Comparison of ENCODE assay signal across 10 cellular contexts in genomic region chr17:17628388-17629008, GRCh38. TPM values are rescaled to one million over a fixed set of nuclear protein-coding genes. Genes with fewer than 3 reads are reported as not detected.
A peak's percentile ranks its signal among the peaks of the same experiment; 100 is the strongest.
DNase-seq lines count a peak whose midpoint lies in the region; ATAC-seq and TF ChIP-seq lines count a peak whose summit lies in the region.
"Had no signal": no experiment of that assay in that cellular context is flagged by ENCODE, and none has a peak within 500 bp of the region (broad histone marks: within the 10 kb centered on the region; RNA-seq: fewer than 3 reads in every experiment).

No MANE protein-coding gene starts in this region.

- TF ChIP-seq CTCF in spleen (IDR thresholded peaks at IDR 0.05 in 8 of 11, conservative IDR thresholded peaks at IDR 0.05 in 3 of 11): no peak
- no peak for TF ChIP-seq CTCF in gastrocnemius medialis (IDR thresholded peaks at IDR 0.05 in 4 of 5, conservative IDR thresholded peaks at IDR 0.05 in 1 of 5)

- H3K9me3 ChIP-seq in spleen (peaks cover 0 to 7% (median 0%) of the 10 kb centered on the region in 8 donors), gastrocnemius medialis (no peaks in the 10 kb centered on the region)
- H3K9me3 ChIP-seq: pancreas had no signal

- 48 to 54% (median 50%) methylated on average over 17 of the region's 17 CpGs for WGBS in spleen, 5 donors

- in situ Hi-C loops in gastrocnemius medialis (cut with MboI; ENCODE audit: low sequenced_read_pairs in 4 of 4): loop anchor here in 1 of 4 donors (25.0 kb wide), 1 partner anchor 641 kb away; no protein-coding TSS in a partner anchor

- intact Hi-C loops in spleen (cut with DNase I; ENCODE audit: low total_unique reads): no loop called here
- intact Hi-C loops in Right ventricle myocardium superior (cut with DNase I): no loop called here
- intact Hi-C loops in gastrocnemius medialis (cut with DNase I; ENCODE audit: low total_unique reads): no loop called here

- H3K4me3 ChIP-seq in spleen (peak overlapping the region in 6 of 8 donors; percentile 15 to 56 (median 22)), gastrocnemius medialis (no peak overlapping the region)
- H3K4me3 ChIP-seq: pancreas had no signal

- no peaks in the 10 kb centered on the region for H3K36me3 ChIP-seq in spleen
- H3K36me3 ChIP-seq in gastrocnemius medialis: no peaks in the 10 kb centered on the region
- H3K36me3 ChIP-seq: pancreas had no signal

- H3K27me3 ChIP-seq in spleen (replicated peaks in 1 of 7): no peaks in the 10 kb centered on the region
- H3K27me3 ChIP-seq in gastrocnemius medialis: no peaks in the 10 kb centered on the region
- H3K27me3 ChIP-seq: pancreas had no signal

- ATAC-seq in Right ventricle myocardium superior (ENCODE audit: poor library complexity) (no peak), gastrocnemius medialis (no peak)
- ATAC-seq: pancreas had no signal

- TF ChIP-seq POLR2A in spleen (IDR thresholded peaks at IDR 0.05) (no peak), gastrocnemius medialis (IDR thresholded peaks at IDR 0.05) (no peak)

- peaks cover 0 to 12% (median 4%) of the 10 kb centered on the region in 6 donors for H3K4me1 ChIP-seq in spleen
- H3K4me1 ChIP-seq in gastrocnemius medialis: no peaks in the 10 kb centered on the region
- H3K4me1 ChIP-seq: pancreas had no signal

- H3K27ac ChIP-seq in spleen: peak overlapping the region; percentile 27 to 71 (median 60)
- no peak overlapping the region for H3K27ac ChIP-seq in gastrocnemius medialis
- H3K27ac ChIP-seq: pancreas had no signal

- DNase-seq in DMS53 (lab: John Stamatoyannopoulos, UW) (peak; percentile 68), NCI-H146 treated with DMSO at 0.1 percent for 48 hours (lab: John Stamatoyannopoulos, UW; ENCODE audit: unreplicated experiment) (peak; percentile 59), spleen (peak; percentile 84), Right ventricle myocardium superior (no peak), gastrocnemius medialis (no peak), SW480 (ENCODE audit: low spot score) (no peak), NCI-H1105 (lab: John Stamatoyannopoulos, UW) (no peak)
- DNase-seq in activated T-helper 9 cell treated with anti-CD3 and anti-CD28 coated beads, Interleukin-2, amount 50 U/mL, for 16 hours (ENCODE audit: low read depth): peak; percentile 19
- DNase-seq: NCI-H226, pancreas had no signal

RNA-seq across cellular contexts. Expression of gene PEMT, which starts 37.0 kb away (rescaled TPM):
- total RNA-seq in spleen (10 to 100 TPM in 5 of 7 donors, 1 to 10 TPM in 2; 8.9 to 16.4 (median 14.3) TPM), Right ventricle myocardium superior (16.2 TPM), gastrocnemius medialis (10 to 100 TPM; 32.8 to 48.2 (median 34.2) TPM)
- polyA plus RNA-seq in spleen: 10 to 100 TPM; 11.6 to 21.3 (median 18.9) TPM

RNA-seq across cellular contexts. Expression of gene RAI1, which starts 52.8 kb away (rescaled TPM):
- 10 to 100 TPM; 28.9 to 61.9 (median 40.3) TPM for total RNA-seq in spleen
- 10 to 100 TPM in 1 of 3 donors, 1 to 10 TPM in 2; 5.4 to 19.7 (median 6.1) TPM for polyA plus RNA-seq in spleen
- total RNA-seq in Right ventricle myocardium superior: 28.3 TPM
- 1 to 10 TPM; 2.1 to 6.7 (median 4.3) TPM for total RNA-seq in gastrocnemius medialis

Comparison
In these comparisons a context has a peak if more than half of its experiments do, and no peak if none do; other contexts are left out.
1. DNase-seq: peak in DMS53 (single experiment), NCI-H146 treated with DMSO at 0.1 percent for 48 hours (single experiment), activated T-helper 9 cell treated with anti-CD3 and anti-CD28 coated beads, Interleukin-2, amount 50 U/mL, for 16 hours (single experiment) and spleen (single experiment); none in Right ventricle myocardium superior (single experiment), gastrocnemius medialis (0 of 2), SW480 (single experiment) and NCI-H1105 (single experiment).
2. H3K27ac ChIP-seq: peak in spleen (8 of 8); none in gastrocnemius medialis (0 of 4).
3. H3K4me3 ChIP-seq: peak in spleen (6 of 8); none in gastrocnemius medialis (0 of 4).